ENCODE assay signal across 1 cellular context in the genomic region with DNA sequence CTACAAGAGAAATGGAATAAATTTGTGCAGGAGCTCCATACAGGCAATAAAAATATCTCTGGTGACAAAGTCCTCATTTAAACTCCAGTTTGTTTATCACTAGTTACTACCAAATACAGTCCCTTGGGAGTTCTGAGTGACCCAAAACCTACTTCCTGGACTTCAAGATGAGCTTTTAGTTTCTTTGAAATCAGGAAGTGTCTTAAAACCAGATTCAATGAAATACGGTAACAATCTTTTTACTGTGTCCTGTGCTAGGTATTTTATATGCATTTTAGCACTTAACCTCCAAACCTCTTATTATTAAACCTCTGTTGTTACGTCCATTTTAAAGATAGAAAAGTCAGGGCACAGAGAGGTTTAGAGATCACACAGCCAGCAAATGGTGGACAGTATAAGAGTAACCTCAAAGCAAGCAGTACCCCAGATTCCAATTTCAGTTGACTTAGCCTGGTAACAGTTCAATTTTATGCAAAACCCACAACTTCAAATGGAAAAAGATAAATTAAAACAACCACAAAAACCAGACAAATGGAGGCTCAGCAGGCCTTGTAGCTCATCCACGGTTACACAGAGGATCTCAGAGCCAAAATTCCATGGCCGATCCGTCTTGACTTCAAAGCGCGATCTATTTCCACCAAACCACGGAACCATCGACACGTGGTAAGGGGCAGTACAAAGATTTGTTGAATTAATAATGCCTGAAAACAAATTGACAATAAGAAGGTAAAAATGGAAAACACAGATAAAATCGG.
TF ChIP-seq lines count a peak whose summit lies in the region.

No MANE protein-coding gene starts in this region.

TF ChIP-seq in H1, 55 proteins besides CTCF, POLR2A, EP300 and RAD21 (continued from another document):
- TF ChIP-seq, protein P1, sequence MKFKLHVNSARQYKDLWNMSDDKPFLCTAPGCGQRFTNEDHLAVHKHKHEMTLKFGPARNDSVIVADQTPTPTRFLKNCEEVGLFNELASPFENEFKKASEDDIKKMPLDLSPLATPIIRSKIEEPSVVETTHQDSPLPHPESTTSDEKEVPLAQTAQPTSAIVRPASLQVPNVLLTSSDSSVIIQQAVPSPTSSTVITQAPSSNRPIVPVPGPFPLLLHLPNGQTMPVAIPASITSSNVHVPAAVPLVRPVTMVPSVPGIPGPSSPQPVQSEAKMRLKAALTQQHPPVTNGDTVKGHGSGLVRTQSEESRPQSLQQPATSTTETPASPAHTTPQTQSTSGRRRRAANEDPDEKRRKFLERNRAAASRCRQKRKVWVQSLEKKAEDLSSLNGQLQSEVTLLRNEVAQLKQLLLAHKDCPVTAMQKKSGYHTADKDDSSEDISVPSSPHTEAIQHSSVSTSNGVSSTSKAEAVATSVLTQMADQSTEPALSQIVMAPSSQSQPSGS (IDR thresholded peaks at IDR 0.05; ENCODE audit: low read length): no peak
- TF ChIP-seq KDM1A (IDR thresholded peaks at IDR 0.05; ENCODE audit: borderline replicate concordance, low read length) (peak; percentile 63; the same call in 1 of the 2 replicates), SP4 (IDR thresholded peaks at IDR 0.05; ENCODE audit: low read length) (peak; percentile 17; the same call in 1 of the 2 replicates)
- TF ChIP-seq, protein P2, sequence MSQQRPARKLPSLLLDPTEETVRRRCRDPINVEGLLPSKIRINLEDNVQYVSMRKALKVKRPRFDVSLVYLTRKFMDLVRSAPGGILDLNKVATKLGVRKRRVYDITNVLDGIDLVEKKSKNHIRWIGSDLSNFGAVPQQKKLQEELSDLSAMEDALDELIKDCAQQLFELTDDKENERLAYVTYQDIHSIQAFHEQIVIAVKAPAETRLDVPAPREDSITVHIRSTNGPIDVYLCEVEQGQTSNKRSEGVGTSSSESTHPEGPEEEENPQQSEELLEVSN (IDR thresholded peaks at IDR 0.05): 0 out of 2 replicates have a peak, but pooled peaks have one; percentile 26
